Comparison of ENCODE assay signal across 11 cellular contexts in genomic region chr1:167082511-167083027, GRCh38.
A peak's percentile ranks its signal among the peaks of the same experiment; 100 is the strongest.
DNase-seq lines count a peak whose midpoint lies in the region; ATAC-seq, FAIRE-seq and TF ChIP-seq lines count a peak whose summit lies in the region.
"Had no signal": no experiment of that assay in that cellular context is flagged by ENCODE, and none has a peak within 500 bp of the region (broad histone marks: within the 10 kb centered on the region; RNA-seq: fewer than 3 reads in every experiment).

No MANE protein-coding gene starts in this region.

- no peak for FAIRE-seq in GM19239 (lab: Jason Lieb, UNC)

- peaks cover 2% of the 10 kb centered on the region for H3K27me3 Mint-ChIP-seq in dendritic cell treated with granulocyte-macrophage colony-stimulating factor and Interleukin-4, amounts not matched to agents 40 ng/mL and 50 ng/mL, for 4 days
- H3K27me3 Mint-ChIP-seq in nephron progenitor cell (ENCODE audit: low read depth, poor library complexity) = peaks cover 9% of the 10 kb centered on the region

- no peaks in the 10 kb centered on the region for H3K9me3 Mint-ChIP-seq in dendritic cell treated with granulocyte-macrophage colony-stimulating factor and Interleukin-4, amounts not matched to agents 40 ng/mL and 50 ng/mL, for 4 days
- H3K9me3 Mint-ChIP-seq in nephron progenitor cell = no peaks in the 10 kb centered on the region

- DNase-seq in ELR (ENCODE audit: low read depth) (peak; percentile 28), NCI-H2171 (lab: John Stamatoyannopoulos, UW) (peak; percentile 18), nephron progenitor cell (no peak), NCI-H226 (no peak), GM19239 (ENCODE audit: insufficient read length, low spot score) (no peak)
- DNase-seq: activated CD4-positive, alpha-beta T cell treated with anti-CD3 and anti-CD28 coated beads for 1 hour; foreskin melanocyte; NCI-H1930 had no signal

- H3K4me1 Mint-ChIP-seq in dendritic cell treated with granulocyte-macrophage colony-stimulating factor and Interleukin-4, amounts not matched to agents 40 ng/mL and 50 ng/mL, for 4 days (ENCODE audit: low read depth) = no peaks in the 10 kb centered on the region
- no peaks in the 10 kb centered on the region for H3K4me1 Mint-ChIP-seq in nephron progenitor cell

- ATAC-seq in GM18498 (IDR thresholded peaks at IDR 0.05; ENCODE audit: unreplicated experiment) = no peak
- no peak for ATAC-seq in GM21619 (IDR thresholded peaks at IDR 0.05; ENCODE audit: unreplicated experiment)

- H3K4me3 Mint-ChIP-seq in dendritic cell treated with granulocyte-macrophage colony-stimulating factor and Interleukin-4, amounts not matched to agents 40 ng/mL and 50 ng/mL, for 4 days = no peak overlapping the region
- no peak overlapping the region for H3K4me3 Mint-ChIP-seq in nephron progenitor cell

- intact Hi-C loops in dendritic cell treated with granulocyte-macrophage colony-stimulating factor and Interleukin-4, amounts not matched to agents 40 ng/mL and 50 ng/mL, for 4 days (cut with micrococcal nuclease) = no loop called here

- peak overlapping the region; percentile 40 for H3K27ac Mint-ChIP-seq in dendritic cell treated with granulocyte-macrophage colony-stimulating factor and Interleukin-4, amounts not matched to agents 40 ng/mL and 50 ng/mL, for 4 days
- H3K27ac Mint-ChIP-seq in nephron progenitor cell = peak overlapping the region; percentile 72

- no peaks in the 10 kb centered on the region for H3K36me3 Mint-ChIP-seq in dendritic cell treated with granulocyte-macrophage colony-stimulating factor and Interleukin-4, amounts not matched to agents 40 ng/mL and 50 ng/mL, for 4 days (ENCODE audit: low read depth)
- H3K36me3 Mint-ChIP-seq in nephron progenitor cell (ENCODE audit: low read depth) = no peaks in the 10 kb centered on the region

- TF ChIP-seq CTCF in nephron progenitor cell (IDR thresholded peaks at IDR 0.05) = no peak

Comparison
In these comparisons a context has a peak if more than half of its experiments do, and no peak if none do; other contexts are left out.
1. DNase-seq: peak in ELR (single experiment) and NCI-H2171 (single experiment); none in nephron progenitor cell (single experiment), NCI-H226 (single experiment) and GM19239 (single experiment).